ENCODE assay signal across 12 cellular contexts in genomic region chr10:80185522-80186299, GRCh38. TPM values are rescaled to one million over a fixed set of nuclear protein-coding genes. Genes with fewer than 3 reads are reported as not detected.
DNase-seq lines count a peak whose midpoint lies in the region; ATAC-seq, FAIRE-seq and TF ChIP-seq lines count a peak whose summit lies in the region.
"Had no signal": no experiment of that assay in that cellular context is flagged by ENCODE, and none has a peak within 500 bp of the region (broad histone marks: within the 10 kb centered on the region; RNA-seq: fewer than 3 reads in every experiment).

No MANE protein-coding gene starts in this region.

- intact Hi-C loops in psoas muscle (cut with DNase I) = no loop called here

- peak overlapping the region in 1 of 7 donors; percentile 34 for H3K4me3 Mint-ChIP-seq in CD8-positive, alpha-beta memory T cell

- no peak for DNase-seq in CD8-positive, alpha-beta memory T cell
- no peak for DNase-seq in H1 (ENCODE audit: low read depth in 1 of 2, low spot score in 2 of 2)
- DNase-seq in psoas muscle = no peak
- no peak for DNase-seq in NCI-H748 treated with DMSO at 0.1 percent for 48 hours (lab: John Stamatoyannopoulos, UW)
- no peak for DNase-seq in Karpas-422
- DNase-seq: effector CD8-positive, alpha-beta T cell; NCI-H1417 treated with DMSO at 0.1 percent for 48 hours; SHP77 treated with DMSO at 0.1 percent for 48 hours had no signal

- H4K20me1 ChIP-seq in OCI-LY1 (ENCODE audit: insufficient read depth, low read length) = no peaks in the 10 kb centered on the region
- H4K20me1 ChIP-seq in H1 (replicated peaks in 1 of 2; ENCODE audit: control insufficient read depth in 1 of 2, insufficient read depth in 2 of 2, low read length in 2 of 2) = peaks cover 0 to 10% of the 10 kb centered on the region in 2 experiments
- H4K20me1 ChIP-seq in Karpas-422 (ENCODE audit: insufficient read depth, low read depth, low read length) = no peaks in the 10 kb centered on the region

- CTCF ChIA-PET in CD8-positive, alpha-beta memory T cell (lab: Charles Lee) = interaction anchor here (1.2 to 3.0 kb wide), 3 partner anchors 11 to 41 kb away, joined by 3 to 10 read pairs (median 7); no protein-coding TSS in a partner anchor
- CTCF ChIA-PET in H1 (lab: Charles Lee; ENCODE audit: partially characterized antibody) = interaction anchor here (1.3 to 3.1 kb wide), 6 partner anchors 9 to 44 kb away, joined by 3 to 18 read pairs (median 7); no protein-coding TSS in a partner anchor

- H3K27ac Mint-ChIP-seq in CD8-positive, alpha-beta memory T cell = peak overlapping the region; percentile 36 to 94 (median 77)

- no peak overlapping the region for H2AK5ac ChIP-seq in H1 (ENCODE audit: low read depth, low read length)

- no peak overlapping the region for H3K18ac ChIP-seq in H1 (ENCODE audit: extremely low read depth, low read length)

- TF ChIP-seq CTCF in OCI-LY1 (IDR thresholded peaks at IDR 0.05; ENCODE audit: low read length) = no peak
- no peak for TF ChIP-seq CTCF in H1 (IDR thresholded peaks at IDR 0.05; ENCODE audit: control extremely low read depth in 1 of 3, insufficient read depth in 1 of 3, low read depth in 1 of 3, low read length in 3 of 3)
- no peak for TF ChIP-seq CTCF in psoas muscle (IDR thresholded peaks at IDR 0.05)

- H3K4me3 ChIP-seq in CD8-positive, alpha-beta memory T cell (ENCODE audit: low read length) = no peak overlapping the region
- H3K4me3 ChIP-seq in OCI-LY1 (ENCODE audit: low read depth, low read length, poor library complexity, severe bottlenecking) (no peak overlapping the region), H1 (ENCODE audit: extremely low read depth in 1 of 4, insufficient read depth in 2 of 4, low read depth in 3 of 4, low read length in 4 of 4) (no peak overlapping the region), psoas muscle (no peak overlapping the region), Karpas-422 (ENCODE audit: low read length) (no peak overlapping the region)

- no peaks in the 10 kb centered on the region for H3K9me3 Mint-ChIP-seq in CD8-positive, alpha-beta memory T cell

- H4K91ac ChIP-seq in H1 (replicated peaks; ENCODE audit: insufficient read length, low read length) = no peak overlapping the region

- no peaks in the 10 kb centered on the region for H3K9me3 ChIP-seq in CD8-positive, alpha-beta memory T cell (ENCODE audit: low read length)
- no peaks in the 10 kb centered on the region for H3K9me3 ChIP-seq in OCI-LY1 (ENCODE audit: low read length)
- no peaks in the 10 kb centered on the region for H3K9me3 ChIP-seq in H1 (ENCODE audit: insufficient read depth in 2 of 2, low read depth in 1 of 2, low read length in 1 of 2)
- H3K9me3 ChIP-seq in psoas muscle = no peaks in the 10 kb centered on the region
- H3K9me3 ChIP-seq in Karpas-422 (ENCODE audit: low read length) = no peaks in the 10 kb centered on the region

- peaks cover 78 to 94% (median 84%) of the 10 kb centered on the region in 3 donors for H3K4me1 Mint-ChIP-seq in CD8-positive, alpha-beta memory T cell

- H2AFZ ChIP-seq in OCI-LY1 (ENCODE audit: low read length) = no peak overlapping the region
- H2AFZ ChIP-seq in H1 (ENCODE audit: low read length) = no peak overlapping the region
- no peak overlapping the region for H2AFZ ChIP-seq in Karpas-422 (ENCODE audit: low read length)

- H2BK15ac ChIP-seq in H1 (ENCODE audit: low read length) = no peak overlapping the region

- H3F3A ChIP-seq in OCI-LY1 (ENCODE audit: insufficient read depth, low read length) = peaks cover 9% of the 10 kb centered on the region; the same call in 1 of the 2 replicates

- no peak overlapping the region for H2BK20ac ChIP-seq in H1 (ENCODE audit: low read length)

- no peak for TF ChIP-seq POLR2A in H1 (IDR thresholded peaks at IDR 0.05; ENCODE audit: control extremely low read depth in 1 of 2, low read depth in 2 of 2, low read length in 2 of 2)

- no peak for TF ChIP-seq RAD21 in H1 (IDR thresholded peaks at IDR 0.05 in 1 of 2, conservative IDR thresholded peaks at IDR 0.05 in 1 of 2; ENCODE audit: low read depth in 2 of 2, low read length in 2 of 2)

- no peaks in the 10 kb centered on the region for H3K27me3 ChIP-seq in CD8-positive, alpha-beta memory T cell (ENCODE audit: insufficient read depth, low read length, poor library complexity, severe bottlenecking)
- no peaks in the 10 kb centered on the region for H3K27me3 ChIP-seq in OCI-LY1 (ENCODE audit: insufficient read depth, low read length)
- no peaks in the 10 kb centered on the region for H3K27me3 ChIP-seq in H1 (replicated peaks in 1 of 4; ENCODE audit: control insufficient read depth in 3 of 4, extremely low read depth in 1 of 4, insufficient read depth in 3 of 4, low read length in 3 of 4)
- no peaks in the 10 kb centered on the region for H3K27me3 ChIP-seq in psoas muscle (ENCODE audit: insufficient read depth in 3 of 3, low read length in 2 of 3)
- no peaks in the 10 kb centered on the region for H3K27me3 ChIP-seq in Karpas-422 (ENCODE audit: low read length)

- POLR2A ChIA-PET in CD8-positive, alpha-beta memory T cell (lab: Charles Lee) = interaction anchor here (0.9 kb wide), 2 partner anchors 19 to 20 kb away, joined by 3 read pairs; partner anchors contain the start of gene ANXA11
- POLR2A ChIA-PET in H1 (lab: Charles Lee; ENCODE audit: partially characterized antibody) = interaction anchor here (1.3 to 1.4 kb wide), 2 partner anchors 11 to 18 kb away, joined by 4 to 6 read pairs; no protein-coding TSS in a partner anchor

- peaks cover 0 to 32% (median 3%) of the 10 kb centered on the region in 3 donors for H3K36me3 Mint-ChIP-seq in CD8-positive, alpha-beta memory T cell

- H4K8ac ChIP-seq in H1 (ENCODE audit: extremely low read depth, insufficient read depth, low read length) = no peak overlapping the region

- no peaks in the 10 kb centered on the region for H3K27me3 Mint-ChIP-seq in CD8-positive, alpha-beta memory T cell

- H4K5ac ChIP-seq in H1 (ENCODE audit: insufficient read length, low read depth, low read length) = no peak overlapping the region

- no peak overlapping the region for H3K14ac ChIP-seq in H1 (ENCODE audit: insufficient read length)

- H3K4me2 ChIP-seq in OCI-LY1 (ENCODE audit: low read length) = peak overlapping the region; percentile 97; the same call in 1 of the 2 replicates
- H3K4me2 ChIP-seq in H1 (ENCODE audit: insufficient read depth in 1 of 2, low read depth in 2 of 2, low read length in 2 of 2) = no peak overlapping the region
- H3K4me2 ChIP-seq in Karpas-422 (ENCODE audit: low read depth, low read length, poor library complexity, severe bottlenecking) = no peak overlapping the region

- H3K9ac ChIP-seq in OCI-LY1 (ENCODE audit: low read length) (no peak overlapping the region; the same call in 1 of the 2 replicates), H1 (replicated peaks in 1 of 4; ENCODE audit: extremely low read depth in 1 of 4, low read depth in 3 of 4, low read length in 3 of 4) (no peak overlapping the region), Karpas-422 (ENCODE audit: low read length) (no peak overlapping the region)

- H3K56ac ChIP-seq in H1 (replicated peaks; ENCODE audit: insufficient read length, low read depth, low read length) = no peak overlapping the region

- no peak overlapping the region for H2BK12ac ChIP-seq in H1 (ENCODE audit: low read depth, low read length)

- peak; percentile 37 to 70 (median 60) for ATAC-seq in psoas muscle
- ATAC-seq in GM18511 (IDR thresholded peaks at IDR 0.05; ENCODE audit: unreplicated experiment) = no peak

- H3K36me3 ChIP-seq in CD8-positive, alpha-beta memory T cell (ENCODE audit: insufficient read depth, low read length) = no peaks in the 10 kb centered on the region
- H3K36me3 ChIP-seq in OCI-LY1 (ENCODE audit: insufficient read depth, low read length) (peaks cover 5% of the 10 kb centered on the region; the same call in 1 of the 2 replicates), H1 (ENCODE audit: control insufficient read depth in 2 of 4, insufficient read depth in 4 of 4, low read length in 3 of 4) (no peaks in the 10 kb centered on the region), psoas muscle (ENCODE audit: insufficient read depth in 1 of 2, low read depth in 1 of 2) (peaks cover 0 to 2% of the 10 kb centered on the region in 2 donors), Karpas-422 (ENCODE audit: insufficient read depth, low read length) (no peaks in the 10 kb centered on the region)

- no peak overlapping the region for H3K27ac ChIP-seq in CD8-positive, alpha-beta memory T cell (ENCODE audit: low read depth, low read length)
- H3K27ac ChIP-seq in OCI-LY1 (ENCODE audit: low read depth, low read length, poor library complexity, severe bottlenecking) (peak overlapping the region; percentile 99), H1 (ENCODE audit: low read depth, low read length) (no peak overlapping the region), psoas muscle (peak overlapping the region; percentile 76), Karpas-422 (ENCODE audit: low read length) (no peak overlapping the region)

- peaks cover 46% of the 10 kb centered on the region for H3K79me2 ChIP-seq in OCI-LY1 (ENCODE audit: insufficient read depth, low read length)
- peaks cover 0 to 31% of the 10 kb centered on the region in 2 experiments; a peak in 2 of 4 replicates for H3K79me2 ChIP-seq in H1 (ENCODE audit: control insufficient read depth in 1 of 2, insufficient read depth in 2 of 2, low read length in 2 of 2)
- H3K79me2 ChIP-seq in Karpas-422 (ENCODE audit: low read length) = peaks cover 92% of the 10 kb centered on the region

- H3K4ac ChIP-seq in H1 (replicated peaks; ENCODE audit: insufficient read length, low read depth, low read length) = no peak overlapping the region

- no peak overlapping the region for H2BK5ac ChIP-seq in H1 (ENCODE audit: low read depth, low read length)

- H3K4me1 ChIP-seq in CD8-positive, alpha-beta memory T cell (ENCODE audit: insufficient read depth, low read length) = peaks cover 80% of the 10 kb centered on the region
- H3K4me1 ChIP-seq in OCI-LY1 (ENCODE audit: insufficient read depth, low read length, severe bottlenecking) (peaks cover 47% of the 10 kb centered on the region), H1 (replicated peaks in 1 of 4; ENCODE audit: control insufficient read depth in 3 of 4, insufficient read depth in 4 of 4, low read length in 3 of 4) (peaks cover 0 to 4% (median 2%) of the 10 kb centered on the region in 4 experiments; a peak in 3 of 7 replicates), psoas muscle (peaks cover 82% of the 10 kb centered on the region), Karpas-422 (ENCODE audit: low read length) (peaks cover 39% of the 10 kb centered on the region)

- FAIRE-seq in H1 (lab: Jason Lieb, UNC) = no peak
- FAIRE-seq: D721Med had no signal

- no peaks in the 10 kb centered on the region for H3K23me2 ChIP-seq in H1 (ENCODE audit: low read depth, low read length)

- peaks cover 2% of the 10 kb centered on the region for H3K79me1 ChIP-seq in H1 (ENCODE audit: low read depth, low read length)

- H3K9me2 ChIP-seq in OCI-LY1 (ENCODE audit: low read depth, low read length) (no peaks in the 10 kb centered on the region), Karpas-422 (replicated peaks; ENCODE audit: insufficient read depth, low read length) (no peaks in the 10 kb centered on the region)

- 91% methylated on average over 5 of the region's 5 CpGs; no CpG with 5 or more reads in 1 of the 2 experiments for WGBS in H1 (ENCODE audit: extremely low coverage in 1 of 2, insufficient coverage in 1 of 2, insufficient read length in 1 of 2, insufficient replicate concordance in 2 of 2, low coverage in 1 of 2, low lambda C conversion rate in 2 of 2, missing lambda C conversion rate in 1 of 2), 2 experiments
- WGBS in psoas muscle, 3 donors = 65 to 77% (median 68%) methylated on average over 5 of the region's 5 CpGs

- H2BK120ac ChIP-seq in H1 (replicated peaks; ENCODE audit: low read depth, low read length) = no peak overlapping the region

- TF ChIP-seq EP300 in H1 (IDR thresholded peaks at IDR 0.05; ENCODE audit: borderline replicate concordance in 1 of 2, low read depth in 2 of 2, low read length in 2 of 2) = no peak

- H3K23ac ChIP-seq in H1 (ENCODE audit: insufficient read length) = no peak overlapping the region

RNA-seq across cellular contexts. Expression of gene ANXA11, which starts 19.6 kb away (rescaled TPM):
- 100 to 1,000 TPM; 211 to 217 TPM for total RNA-seq in CD8-positive, alpha-beta memory T cell
- polyA plus RNA-seq in CD8-positive, alpha-beta memory T cell = 292 TPM
- total RNA-seq in H1 (2021; fragmentation: NEBNext Ultra II Directional; extraction: Animal tissue kit (Norgen Biotek cat#: 25700)) = 70.6 and 84.9 TPM in 2 replicates
- 40.5 and 58.7 TPM in 2 replicates for polyA plus RNA-seq in H1 (2011; rRNA removed)
- polyA plus RNA-seq in H1 (2011; cell fraction: cytosol; rRNA removed) = 38.1 TPM
- polyA plus RNA-seq in H1 (2011; cell fraction: nucleus; rRNA removed) = 50.9 TPM
- 113 to 134 TPM (median 126 TPM) in 4 replicates for polyA plus RNA-seq in H1 (2012, experiment 1 of 2)
- polyA plus RNA-seq in H1 (2012, experiment 2 of 2) = 58.1 TPM
- 193 TPM for polyA plus RNA-seq in H1 (2013, experiment 1 of 2)
- 199 TPM for polyA plus RNA-seq in H1 (2013, experiment 2 of 2)
- polyA minus RNA-seq in H1 (2011; rRNA and poly(A)+ RNA removed) = 27.2 and 42.8 TPM in 2 replicates
- polyA minus RNA-seq in H1 (2011; cell fraction: cytosol; rRNA and poly(A)+ RNA removed) = 29.3 TPM
- polyA minus RNA-seq in H1 (2011; cell fraction: nucleus; rRNA and poly(A)+ RNA removed) = 26.1 TPM
- 100 to 1,000 TPM; 120 to 389 (median 273) TPM for total RNA-seq in psoas muscle
- polyA plus RNA-seq in psoas muscle = 100 to 1,000 TPM; 112 to 164 (median 132) TPM
- total RNA-seq in Karpas-422 (2014; rRNA removed; shearing (Covaris generic); ENCODE audit: low replicate concordance) = 56.0 and 88.2 TPM in 2 replicates

RNA-seq across cellular contexts. Expression of gene PLAC9, which starts 53.2 kb away (rescaled TPM):
- total RNA-seq in CD8-positive, alpha-beta memory T cell = not detected
- polyA plus RNA-seq in CD8-positive, alpha-beta memory T cell = not detected
- total RNA-seq in H1 (2021; fragmentation: NEBNext Ultra II Directional; extraction: Animal tissue kit (Norgen Biotek cat#: 25700)) = 12.4 and 16.7 TPM in 2 replicates
- polyA plus RNA-seq in H1 (2011; rRNA removed) (8.4 and 12.9 TPM in 2 replicates), psoas muscle (1 to 10 TPM; 8.5 to 9.5 (median 9.4) TPM)
- 7.4 TPM for polyA plus RNA-seq in H1 (2011; cell fraction: cytosol; rRNA removed)
- 9.3 TPM for polyA plus RNA-seq in H1 (2011; cell fraction: nucleus; rRNA removed)
- 8.1 to 17.1 TPM (median 14.4 TPM) in 4 replicates for polyA plus RNA-seq in H1 (2012, experiment 1 of 2)
- polyA plus RNA-seq in H1 (2012, experiment 2 of 2) = 16.4 TPM
- polyA plus RNA-seq in H1 (2013, experiment 1 of 2) = 10.9 TPM
- 10.9 TPM for polyA plus RNA-seq in H1 (2013, experiment 2 of 2)
- polyA minus RNA-seq in H1 (2011; rRNA and poly(A)+ RNA removed) = 1.2 and 1.8 TPM in 2 replicates
- polyA minus RNA-seq in H1 (2011; cell fraction: cytosol; rRNA and poly(A)+ RNA removed) = 3.3 TPM
- polyA minus RNA-seq in H1 (2011; cell fraction: nucleus; rRNA and poly(A)+ RNA removed) = 2.9 TPM
- 10 to 100 TPM in 1 of 4 donors, 1 to 10 TPM in 3; 5.4 to 14.6 (median 8.8) TPM for total RNA-seq in psoas muscle
- total RNA-seq in Karpas-422 (2014; rRNA removed; shearing (Covaris generic); ENCODE audit: low replicate concordance) = not detected in 2 replicates
- total RNA-seq: H4 had no signal

Comparison
In these comparisons a context has a peak if more than half of its experiments do, and no peak if none do; other contexts are left out.
1. H3K27ac ChIP-seq: peak in OCI-LY1 (single experiment) and psoas muscle (single experiment); none in CD8-positive, alpha-beta memory T cell (single experiment), H1 (single experiment) and Karpas-422 (single experiment).